Comparison of ENCODE assay signal across 16 cellular contexts in genomic region chr15:76176059-76176458, GRCh38.
A peak's percentile ranks its signal among the peaks of the same experiment; 100 is the strongest.
DNase-seq lines count a peak whose midpoint lies in the region; TF ChIP-seq lines count a peak whose summit lies in the region.
"Had no signal": no experiment of that assay in that cellular context is flagged by ENCODE, and none has a peak within 500 bp of the region (broad histone marks: within the 10 kb centered on the region; RNA-seq: fewer than 3 reads in every experiment).

No MANE protein-coding gene starts in this region.

- TF ChIP-seq CTCF in RWPE1 (conservative IDR thresholded peaks at IDR 0.05; ENCODE audit: low read depth) (no peak), osteoblast (IDR thresholded peaks at IDR 0.05; ENCODE audit: extremely low read depth, low read depth, low read length) (no peak)

- H3K4me3 ChIP-seq in osteoblast (ENCODE audit: insufficient read depth, low read length) (no peak overlapping the region), skeletal muscle tissue (ENCODE audit: low read length in 3 of 3) (no peak overlapping the region)
- H3K4me3 ChIP-seq: BLaER1, GM23338 had no signal

- H4K20me1 ChIP-seq in osteoblast (ENCODE audit: insufficient read depth, low read length) = no peaks in the 10 kb centered on the region
- H4K20me1 ChIP-seq: BLaER1 had no signal

- H3K4me1 ChIP-seq in osteoblast (ENCODE audit: insufficient read depth, low read length) = peaks cover 10% of the 10 kb centered on the region
- peaks cover 41 to 50% (median 50%) of the 10 kb centered on the region in 3 donors for H3K4me1 ChIP-seq in skeletal muscle tissue (ENCODE audit: control insufficient read depth in 3 of 3, insufficient read depth in 3 of 3, low read length in 3 of 3)
- H3K4me1 ChIP-seq: BLaER1, Caco-2 had no signal

- POLR2A ChIA-PET in RWPE1 (lab: Yijun Ruan, JAX; ENCODE audit: low non-redundant PET) = no interaction called here

- H3K27me3 ChIP-seq in osteoblast (ENCODE audit: insufficient read depth, low read length) (peaks cover 7% of the 10 kb centered on the region), skeletal muscle tissue (ENCODE audit: control insufficient read depth in 3 of 3, insufficient read depth in 3 of 3, low read length in 3 of 3) (peaks cover 0 to 13% (median 2%) of the 10 kb centered on the region in 3 donors)
- H3K27me3 ChIP-seq: BLaER1 had no signal

- H3K9me3 ChIP-seq in osteoblast (ENCODE audit: low read depth, low read length) (no peaks in the 10 kb centered on the region), skeletal muscle tissue (ENCODE audit: control insufficient read depth in 3 of 3, low read length in 3 of 3) (no peaks in the 10 kb centered on the region)
- H3K9me3 ChIP-seq: BLaER1, Caco-2 had no signal

- H3K27ac ChIP-seq in RWPE1 (peak overlapping the region; percentile 95), osteoblast (ENCODE audit: low read depth, low read length) (no peak overlapping the region), skeletal muscle tissue (ENCODE audit: low read depth, low read length) (peak overlapping the region; percentile 96)
- H3K27ac ChIP-seq: 22Rv1, BLaER1, C4-2B had no signal

- H3K4me2 ChIP-seq in osteoblast (ENCODE audit: insufficient read depth, low read length) = no peak overlapping the region
- H3K4me2 ChIP-seq: BLaER1, GM23338 had no signal

- H3K79me2 ChIP-seq in osteoblast (ENCODE audit: insufficient read depth, low read length) = no peaks in the 10 kb centered on the region

- H3K9ac ChIP-seq in skeletal muscle tissue (ENCODE audit: low read depth in 1 of 3, low read length in 3 of 3) = peak overlapping the region in 2 of 3 donors; percentile 65 to 82
- H3K9ac ChIP-seq: BLaER1 had no signal

- CTCF ChIA-PET in RWPE1 (lab: Yijun Ruan, JAX) = no interaction called here

- no peaks in the 10 kb centered on the region for H3K36me3 ChIP-seq in osteoblast (ENCODE audit: insufficient read depth, low read length)
- no peaks in the 10 kb centered on the region for H3K36me3 ChIP-seq in skeletal muscle tissue (ENCODE audit: control insufficient read depth in 3 of 3, insufficient read depth in 3 of 3, low read length in 3 of 3)
- H3K36me3 ChIP-seq: BLaER1 had no signal

- DNase-seq in RWPE1 (ENCODE audit: low spot score) = no peak
- DNase-seq in osteoblast (ENCODE audit: insufficient read length, low spot score, missing footprints) = peak; percentile 25
- no peak for DNase-seq in OCI-M1 (lab: John Stamatoyannopoulos, UW)
- DNase-seq in SW 1271 (lab: John Stamatoyannopoulos, UW) = no peak
- DNase-seq in germinal center (ENCODE audit: low spot score) = no peak
- DNase-seq: Caco-2; CD4-positive, CD25-positive, alpha-beta regulatory T cell; CD8-positive, alpha-beta T cell; DMS153; DND-41; H9 had no signal

- H2AFZ ChIP-seq in osteoblast (ENCODE audit: low read length) = no peak overlapping the region
- H2AFZ ChIP-seq: GM23338 had no signal
